Comparison of ENCODE assay signal across 8 cellular contexts in genomic region chr14:38207830-38208815, GRCh38. TPM values are rescaled to one million over a fixed set of nuclear protein-coding genes. Genes with fewer than 3 reads are reported as not detected.
DNase-seq lines count a peak whose midpoint lies in the region; ATAC-seq and TF ChIP-seq lines count a peak whose summit lies in the region.
"Had no signal": no experiment of that assay in that cellular context is flagged by ENCODE, and none has a peak within 500 bp of the region (broad histone marks: within the 10 kb centered on the region; RNA-seq: fewer than 3 reads in every experiment).

SSTR1 (plus strand) TSS chr14:38207904; CDS start chr14:38209390, 1,486 bp downstream.

- H3K4me1 Mint-ChIP-seq in H9 = peaks cover 25 to 39% of the 10 kb centered on the region in 2 experiments
- peaks cover 20% of the 10 kb centered on the region for H3K4me1 Mint-ChIP-seq in activated naive CD8-positive, alpha-beta T cell treated with anti-CD3 and anti-CD28 coated beads for 36 hours

- H3K27ac ChIP-seq in H9 (ENCODE audit: insufficient read length, low read depth, low read length) = no peak within 1 kb of the TSS
- no peak within 1 kb of the TSS for H3K27ac ChIP-seq in spleen

- no peak within 1 kb of the TSS for H3K14ac ChIP-seq in H9 (ENCODE audit: insufficient read depth, low read length)

- H3K4me2 ChIP-seq in H9 (ENCODE audit: insufficient read depth, insufficient read length, low read length) = peak within 1 kb of the TSS; percentile 62

- peaks cover 78% of the 10 kb centered on the region for H3K27me3 Mint-ChIP-seq in H9 (ENCODE audit: low read depth)
- H3K27me3 Mint-ChIP-seq in activated naive CD8-positive, alpha-beta T cell treated with anti-CD3 and anti-CD28 coated beads for 36 hours = peaks cover 59% of the 10 kb centered on the region

- peaks cover 13 to 18% of the 10 kb centered on the region in 2 experiments for H3K9me3 Mint-ChIP-seq in H9
- H3K9me3 Mint-ChIP-seq in activated naive CD8-positive, alpha-beta T cell treated with anti-CD3 and anti-CD28 coated beads for 36 hours = peaks cover 2% of the 10 kb centered on the region

- H3K4me3 ChIP-seq in spleen = peak within 1 kb of the TSS in 7 of 8 donors; percentile 16 to 62 (median 35)
- H3K4me3 ChIP-seq in BE2C (ENCODE audit: low read depth, low read length) = no peak within 1 kb of the TSS

- H4K91ac ChIP-seq in H9 (ENCODE audit: insufficient read length, low read depth, low read length) = no peak within 1 kb of the TSS

- H3T11ph ChIP-seq in H9 (ENCODE audit: low read length) = no peak within 1 kb of the TSS

- no CpG with 5 or more reads among the region's 51 CpGs for WGBS in H9 (ENCODE audit: extremely low coverage, insufficient read length, low lambda C conversion rate)
- WGBS in spleen, 5 donors = 3 to 9% (median 3%) methylated on average over 40 to 51 of the region's 51 CpGs

- H3K36me3 ChIP-seq in spleen (no peaks in the 10 kb centered on the region), BE2C (no peaks in the 10 kb centered on the region)

- H2BK5ac ChIP-seq in H9 (ENCODE audit: insufficient read length, low read length) = no peak within 1 kb of the TSS

- H3K79me2 ChIP-seq in H9 (ENCODE audit: insufficient read depth, low read length) = no peaks in the 10 kb centered on the region

- H2BK15ac ChIP-seq in H9 (ENCODE audit: low read depth, low read length) = no peak within 1 kb of the TSS

- H3K18ac ChIP-seq in H9 (ENCODE audit: insufficient read length, low read depth, low read length) = no peak within 1 kb of the TSS

- H3K27me3 ChIP-seq in H9 (ENCODE audit: insufficient read depth, low read length) (peaks cover 60% of the 10 kb centered on the region), spleen (replicated peaks in 1 of 7) (peaks cover 0 to 68% (median 40%) of the 10 kb centered on the region in 7 donors), BE2C (no peaks in the 10 kb centered on the region)

- ATAC-seq in GM21381 (IDR thresholded peaks at IDR 0.05; ENCODE audit: unreplicated experiment) = no peak
- ATAC-seq in HG03521 (IDR thresholded peaks at IDR 0.05; ENCODE audit: unreplicated experiment) = no peak

- H3K23ac ChIP-seq in H9 (ENCODE audit: insufficient read length, low read depth, low read length) = no peak within 1 kb of the TSS

- no peak within 1 kb of the TSS for H2BK120ac ChIP-seq in H9 (ENCODE audit: low read depth, low read length, poor library complexity, severe bottlenecking)

- TF ChIP-seq CTCF in H9 (conservative IDR thresholded peaks at IDR 0.05) = no peak
- no peak for TF ChIP-seq CTCF in spleen (IDR thresholded peaks at IDR 0.05 in 8 of 11, conservative IDR thresholded peaks at IDR 0.05 in 3 of 11)
- TF ChIP-seq CTCF in BE2C (IDR thresholded peaks at IDR 0.05; ENCODE audit: low read depth, low read length) = no peak

- H3K9me3 ChIP-seq in H9 (ENCODE audit: control insufficient read depth, low read depth, low read length) (no peaks in the 10 kb centered on the region), spleen (peaks cover 0 to 8% (median 5%) of the 10 kb centered on the region in 8 donors), BE2C (peaks cover 5% of the 10 kb centered on the region; the same call in 1 of the 2 replicates)

- no peaks in the 10 kb centered on the region for H3K79me1 ChIP-seq in H9 (ENCODE audit: insufficient read depth, low read depth, low read length, poor library complexity, severe bottlenecking)

- H2AFZ ChIP-seq in H9 (ENCODE audit: low read length) = no peak within 1 kb of the TSS

- H2AK5ac ChIP-seq in H9 (ENCODE audit: insufficient read length, low read length) = no peak within 1 kb of the TSS

- H3K9ac ChIP-seq in H9 (ENCODE audit: extremely low read depth, insufficient read length, low read length) = no peak within 1 kb of the TSS

- H3K23me2 ChIP-seq in H9 (ENCODE audit: insufficient read length, low read depth, low read length, poor library complexity, severe bottlenecking) = peaks cover 19% of the 10 kb centered on the region

- peaks cover 0 to 6% (median 0%) of the 10 kb centered on the region in 3 experiments; a peak in 3 of 7 replicates for H3K36me3 Mint-ChIP-seq in H9 (ENCODE audit: insufficient read depth in 1 of 3, low read depth in 3 of 3)
- peaks cover 5% of the 10 kb centered on the region for H3K36me3 Mint-ChIP-seq in activated naive CD8-positive, alpha-beta T cell treated with anti-CD3 and anti-CD28 coated beads for 36 hours

- intact Hi-C loops in spleen (cut with DNase I; ENCODE audit: low total_unique reads) = no loop called here

- peak within 1 kb of the TSS; percentile 50 to 77 for H3K4me3 Mint-ChIP-seq in H9
- peak within 1 kb of the TSS; percentile 72 for H3K4me3 Mint-ChIP-seq in activated naive CD8-positive, alpha-beta T cell treated with anti-CD3 and anti-CD28 coated beads for 36 hours

- no peak within 1 kb of the TSS for H2BK20ac ChIP-seq in H9 (ENCODE audit: low read depth, low read length, poor library complexity, severe bottlenecking)

- no peak within 1 kb of the TSS for H3K56ac ChIP-seq in H9 (ENCODE audit: insufficient read length, low read depth, low read length)

- no peak within 1 kb of the TSS for H4K8ac ChIP-seq in H9 (replicated peaks; ENCODE audit: insufficient read length, low read depth, low read length)

- H3K4me1 ChIP-seq in H9 (ENCODE audit: insufficient read depth, low read length) = no peaks in the 10 kb centered on the region
- H3K4me1 ChIP-seq in spleen = peaks cover 0 to 44% (median 22%) of the 10 kb centered on the region in 6 donors
- H3K4me1 ChIP-seq in BE2C = peaks cover 3% of the 10 kb centered on the region; the same call in 1 of the 2 replicates

- TF ChIP-seq POLR2A in spleen (IDR thresholded peaks at IDR 0.05) = no peak

- H3K4ac ChIP-seq in H9 (ENCODE audit: low read depth, low read length) = no peak within 1 kb of the TSS

- H4K5ac ChIP-seq in H9 (ENCODE audit: insufficient read length, low read depth, low read length) = no peak within 1 kb of the TSS

- DNase-seq in H9 (peak; percentile 64), iPS-NIHi7 (ENCODE audit: extremely low spot score) (peak; percentile 20), spleen (no peak), BE2C (no peak)
- peak; percentile 5 for DNase-seq in activated naive CD8-positive, alpha-beta T cell treated with anti-CD3 and anti-CD28 coated beads for 36 hours
- DNase-seq: T-helper 1 cell had no signal

- peak within 1 kb of the TSS in 2 of 3 experiments; percentile 11 to 34; a peak in 2 of 7 replicates for H3K27ac Mint-ChIP-seq in H9
- no peak within 1 kb of the TSS for H3K27ac Mint-ChIP-seq in activated naive CD8-positive, alpha-beta T cell treated with anti-CD3 and anti-CD28 coated beads for 36 hours

- H2BK12ac ChIP-seq in H9 (ENCODE audit: insufficient read length, low read depth, low read length) = no peak within 1 kb of the TSS

- H4K20me1 ChIP-seq in H9 (ENCODE audit: control insufficient read depth, insufficient read depth, insufficient read length) = no peaks in the 10 kb centered on the region

RNA-seq across cellular contexts. Expression of gene SSTR1, which starts in this region (rescaled TPM):
- total RNA-seq in H9 (2021) = 0.90 and 0.98 TPM in 2 replicates
- not detected for total RNA-seq in activated naive CD8-positive, alpha-beta T cell treated with anti-CD3 and anti-CD28 coated beads for 36 hours
- 1 to 10 TPM in 2 of 7 donors, under 1 TPM in 5; 0.17 to 1.3 (median 0.83) TPM for total RNA-seq in spleen
- polyA plus RNA-seq in spleen = under 1 TPM; 0.09 to 0.54 (median 0.35) TPM
- 2.1 TPM for polyA plus RNA-seq in BE2C (2012; ENCODE audit: insufficient read depth, insufficient read length, low read depth)

Comparison
In these comparisons a context has a peak if more than half of its experiments do, and no peak if none do; other contexts are left out.
1. Peak in DNase-seq and H3K4me2 ChIP-seq in H9; RNA of the gene not detected or under 1 TPM.
2. Peak in DNase-seq in activated naive CD8-positive, alpha-beta T cell treated with anti-CD3 and anti-CD28 coated beads for 36 hours; RNA of the gene not detected or under 1 TPM.